Comparison of ENCODE assay signal across 1 cellular context in the genomic region with DNA sequence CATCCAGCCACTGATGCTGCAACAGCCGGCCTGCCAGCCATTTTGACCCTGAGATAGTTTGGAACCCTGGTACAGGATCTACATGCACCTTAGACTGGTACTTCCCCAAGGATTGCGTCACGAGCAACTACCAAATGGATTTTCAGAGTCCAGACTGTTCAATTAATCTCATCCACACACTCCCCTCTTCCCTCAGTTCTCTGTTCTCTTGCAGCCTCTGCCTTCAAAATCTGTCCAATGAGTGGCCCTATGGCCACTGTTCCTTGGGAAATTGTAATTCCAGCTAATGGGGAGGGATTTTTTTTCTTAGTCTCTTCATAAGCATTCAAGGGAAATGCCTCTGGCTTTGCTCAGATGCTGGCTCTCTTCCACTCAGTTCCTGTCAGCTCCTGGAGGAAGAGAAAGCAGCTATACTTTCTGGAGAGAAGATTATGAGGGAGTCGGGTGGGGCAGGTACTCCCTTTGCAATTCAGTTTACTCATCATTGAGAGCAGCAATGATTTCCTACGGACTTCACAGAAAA.
TF ChIP-seq lines count a peak whose summit lies in the region.

No MANE protein-coding gene starts in this region.

TF ChIP-seq in SK-N-SH, 30 proteins besides CTCF, POLR2A, EP300 and RAD21 (continued from another document):
- TF ChIP-seq, protein P1, sequence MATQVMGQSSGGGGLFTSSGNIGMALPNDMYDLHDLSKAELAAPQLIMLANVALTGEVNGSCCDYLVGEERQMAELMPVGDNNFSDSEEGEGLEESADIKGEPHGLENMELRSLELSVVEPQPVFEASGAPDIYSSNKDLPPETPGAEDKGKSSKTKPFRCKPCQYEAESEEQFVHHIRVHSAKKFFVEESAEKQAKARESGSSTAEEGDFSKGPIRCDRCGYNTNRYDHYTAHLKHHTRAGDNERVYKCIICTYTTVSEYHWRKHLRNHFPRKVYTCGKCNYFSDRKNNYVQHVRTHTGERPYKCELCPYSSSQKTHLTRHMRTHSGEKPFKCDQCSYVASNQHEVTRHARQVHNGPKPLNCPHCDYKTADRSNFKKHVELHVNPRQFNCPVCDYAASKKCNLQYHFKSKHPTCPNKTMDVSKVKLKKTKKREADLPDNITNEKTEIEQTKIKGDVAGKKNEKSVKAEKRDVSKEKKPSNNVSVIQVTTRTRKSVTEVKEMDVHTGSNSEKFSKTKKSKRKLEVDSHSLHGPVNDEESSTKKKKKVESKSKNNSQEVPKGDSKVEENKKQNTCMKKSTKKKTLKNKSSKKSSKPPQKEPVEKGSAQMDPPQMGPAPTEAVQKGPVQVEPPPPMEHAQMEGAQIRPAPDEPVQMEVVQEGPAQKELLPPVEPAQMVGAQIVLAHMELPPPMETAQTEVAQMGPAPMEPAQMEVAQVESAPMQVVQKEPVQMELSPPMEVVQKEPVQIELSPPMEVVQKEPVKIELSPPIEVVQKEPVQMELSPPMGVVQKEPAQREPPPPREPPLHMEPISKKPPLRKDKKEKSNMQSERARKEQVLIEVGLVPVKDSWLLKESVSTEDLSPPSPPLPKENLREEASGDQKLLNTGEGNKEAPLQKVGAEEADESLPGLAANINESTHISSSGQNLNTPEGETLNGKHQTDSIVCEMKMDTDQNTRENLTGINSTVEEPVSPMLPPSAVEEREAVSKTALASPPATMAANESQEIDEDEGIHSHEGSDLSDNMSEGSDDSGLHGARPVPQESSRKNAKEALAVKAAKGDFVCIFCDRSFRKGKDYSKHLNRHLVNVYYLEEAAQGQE (IDR thresholded peaks at IDR 0.05; ENCODE audit: low read depth, low read length) = peak; percentile 39; the same call in 1 of the 2 replicates
- TF ChIP-seq, protein P2, sequence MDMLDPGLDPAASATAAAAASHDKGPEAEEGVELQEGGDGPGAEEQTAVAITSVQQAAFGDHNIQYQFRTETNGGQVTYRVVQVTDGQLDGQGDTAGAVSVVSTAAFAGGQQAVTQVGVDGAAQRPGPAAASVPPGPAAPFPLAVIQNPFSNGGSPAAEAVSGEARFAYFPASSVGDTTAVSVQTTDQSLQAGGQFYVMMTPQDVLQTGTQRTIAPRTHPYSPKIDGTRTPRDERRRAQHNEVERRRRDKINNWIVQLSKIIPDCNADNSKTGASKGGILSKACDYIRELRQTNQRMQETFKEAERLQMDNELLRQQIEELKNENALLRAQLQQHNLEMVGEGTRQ (IDR thresholded peaks at IDR 0.05; ENCODE audit: borderline replicate concordance, low read depth, low read length) = no peak
- TF ChIP-seq RXRA (IDR thresholded peaks at IDR 0.05; ENCODE audit: borderline replicate concordance, low read depth) (0 out of 2 replicates have a peak, but pooled peaks have one; percentile 19), YY1 (IDR thresholded peaks at IDR 0.05; ENCODE audit: low read depth) (peak; percentile 58; the same call in 1 of the 2 replicates), TAF1 (IDR thresholded peaks at IDR 0.05; ENCODE audit: borderline replicate concordance, low read depth, low read length) (peak; percentile 31; the same call in 1 of the 2 replicates), RCOR1 (IDR thresholded peaks at IDR 0.05; ENCODE audit: low read length) (no peak), TCF12 (IDR thresholded peaks at IDR 0.05) (peak; percentile 85), NFIC (IDR thresholded peaks at IDR 0.05; ENCODE audit: borderline replicate concordance) (peak; percentile 88), GATA2 (CRISPR knock-in tag; IDR thresholded peaks at IDR 0.05) (no peak), SMC3 (IDR thresholded peaks at IDR 0.05; ENCODE audit: low read depth, low read length) (no peak), MXI1 (IDR thresholded peaks at IDR 0.05; ENCODE audit: low read depth, low read length) (no peak), JUND (IDR thresholded peaks at IDR 0.05) (peak; percentile 85), RFX5 (IDR thresholded peaks at IDR 0.05; ENCODE audit: low read length) (no peak)
- TF ChIP-seq, protein P3, sequence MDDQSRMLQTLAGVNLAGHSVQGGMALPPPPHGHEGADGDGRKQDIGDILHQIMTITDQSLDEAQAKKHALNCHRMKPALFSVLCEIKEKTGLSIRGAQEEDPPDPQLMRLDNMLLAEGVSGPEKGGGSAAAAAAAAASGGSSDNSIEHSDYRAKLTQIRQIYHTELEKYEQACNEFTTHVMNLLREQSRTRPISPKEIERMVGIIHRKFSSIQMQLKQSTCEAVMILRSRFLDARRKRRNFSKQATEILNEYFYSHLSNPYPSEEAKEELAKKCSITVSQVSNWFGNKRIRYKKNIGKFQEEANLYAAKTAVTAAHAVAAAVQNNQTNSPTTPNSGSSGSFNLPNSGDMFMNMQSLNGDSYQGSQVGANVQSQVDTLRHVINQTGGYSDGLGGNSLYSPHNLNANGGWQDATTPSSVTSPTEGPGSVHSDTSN (IDR thresholded peaks at IDR 0.05) = peak; percentile 59
- TF ChIP-seq, protein P4, sequence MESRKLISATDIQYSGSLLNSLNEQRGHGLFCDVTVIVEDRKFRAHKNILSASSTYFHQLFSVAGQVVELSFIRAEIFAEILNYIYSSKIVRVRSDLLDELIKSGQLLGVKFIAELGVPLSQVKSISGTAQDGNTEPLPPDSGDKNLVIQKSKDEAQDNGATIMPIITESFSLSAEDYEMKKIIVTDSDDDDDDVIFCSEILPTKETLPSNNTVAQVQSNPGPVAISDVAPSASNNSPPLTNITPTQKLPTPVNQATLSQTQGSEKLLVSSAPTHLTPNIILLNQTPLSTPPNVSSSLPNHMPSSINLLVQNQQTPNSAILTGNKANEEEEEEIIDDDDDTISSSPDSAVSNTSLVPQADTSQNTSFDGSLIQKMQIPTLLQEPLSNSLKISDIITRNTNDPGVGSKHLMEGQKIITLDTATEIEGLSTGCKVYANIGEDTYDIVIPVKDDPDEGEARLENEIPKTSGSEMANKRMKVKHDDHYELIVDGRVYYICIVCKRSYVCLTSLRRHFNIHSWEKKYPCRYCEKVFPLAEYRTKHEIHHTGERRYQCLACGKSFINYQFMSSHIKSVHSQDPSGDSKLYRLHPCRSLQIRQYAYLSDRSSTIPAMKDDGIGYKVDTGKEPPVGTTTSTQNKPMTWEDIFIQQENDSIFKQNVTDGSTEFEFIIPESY (IDR thresholded peaks at IDR 0.05; ENCODE audit: borderline replicate concordance, low read depth) = 0 out of 2 replicates have a peak, but pooled peaks have one; percentile 38
- TF ChIP-seq, protein P5, sequence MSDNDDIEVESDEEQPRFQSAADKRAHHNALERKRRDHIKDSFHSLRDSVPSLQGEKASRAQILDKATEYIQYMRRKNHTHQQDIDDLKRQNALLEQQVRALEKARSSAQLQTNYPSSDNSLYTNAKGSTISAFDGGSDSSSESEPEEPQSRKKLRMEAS (IDR thresholded peaks at IDR 0.05; ENCODE audit: low read depth) = peak; percentile 53; the same call in 1 of the 2 replicates
